22 cellular contexts compared by ENCODE assay signal in genomic region chr11:106457727-106458126, GRCh38.
A peak's percentile ranks its signal among the peaks of the same experiment; 100 is the strongest.
DNase-seq lines count a peak whose midpoint lies in the region; ATAC-seq, FAIRE-seq and TF ChIP-seq lines count a peak whose summit lies in the region.
"Had no signal": no experiment of that assay in that cellular context is flagged by ENCODE, and none has a peak within 500 bp of the region (broad histone marks: within the 10 kb centered on the region; RNA-seq: fewer than 3 reads in every experiment).

No MANE protein-coding gene starts in this region.

- no peak overlapping the region for H3K4me2 ChIP-seq in hepatocyte

- no peak overlapping the region for H3K4me3 Mint-ChIP-seq in activated T-helper 17 cell treated with anti-CD3 and anti-CD28 coated beads, Interleukin-2, amount 50 U/mL, for 72 hours
- H3K4me3 Mint-ChIP-seq: activated CD4-positive, alpha-beta memory T cell treated with anti-CD3 and anti-CD28 coated beads for 36 hours; activated T-cell treated with anti-CD3 and anti-CD28 coated beads, Interleukin-2, amount 50 U/mL, for 24 hours; neural crest cell had no signal

- FAIRE-seq in bronchial epithelial cell (lab: Jason Lieb, UNC): no peak
- FAIRE-seq: endometrium, K562 had no signal

- H3K27me3 ChIP-seq in bronchial epithelial cell (ENCODE audit: control insufficient read depth, insufficient read depth, low read length) (no peaks in the 10 kb centered on the region), hepatocyte (no peaks in the 10 kb centered on the region), Peyer's patch (no peaks in the 10 kb centered on the region)
- H3K27me3 ChIP-seq: suprapubic skin had no signal

- H3K4me1 Mint-ChIP-seq in activated T-helper 17 cell treated with anti-CD3 and anti-CD28 coated beads, Interleukin-2, amount 50 U/mL, for 72 hours: no peaks in the 10 kb centered on the region

- H3K4me1 ChIP-seq in hepatocyte (ENCODE audit: insufficient read depth) (peaks cover 19% of the 10 kb centered on the region), Peyer's patch (peaks cover 0 to 11% (median 0%) of the 10 kb centered on the region in 4 donors)
- H3K4me1 ChIP-seq: suprapubic skin had no signal

- H3K27ac ChIP-seq in hepatocyte (peak overlapping the region; percentile 69), Peyer's patch (no peak overlapping the region)
- H3K27ac ChIP-seq: suprapubic skin, WERI-Rb-1 had no signal

- no peak overlapping the region for H2AFZ ChIP-seq in hepatocyte

- ATAC-seq in HG03571 (IDR thresholded peaks at IDR 0.05; ENCODE audit: unreplicated experiment) (no peak), GM19452 (IDR thresholded peaks at IDR 0.05; ENCODE audit: unreplicated experiment) (no peak)
- no peak for ATAC-seq in activated T-helper 17 cell treated with anti-CD3 and anti-CD28 coated beads, Interleukin-2, amount 50 U/mL, for 72 hours (replicated peaks)
- ATAC-seq: activated naive CD4-positive, alpha-beta T cell treated with anti-CD3 and anti-CD28 coated beads, Interleukin-2, amount 50 U/mL, for 72 hours; K562 had no signal

- no peak overlapping the region for H3K4me3 ChIP-seq in AG10803 (ENCODE audit: low read length)
- no peak overlapping the region for H3K4me3 ChIP-seq in bronchial epithelial cell (ENCODE audit: low read depth, low read length)
- no peak overlapping the region for H3K4me3 ChIP-seq in hepatocyte
- no peak overlapping the region for H3K4me3 ChIP-seq in Peyer's patch
- H3K4me3 ChIP-seq: K562, suprapubic skin had no signal

- H3K79me2 ChIP-seq in hepatocyte: no peaks in the 10 kb centered on the region

- H3K36me3 Mint-ChIP-seq in activated T-helper 17 cell treated with anti-CD3 and anti-CD28 coated beads, Interleukin-2, amount 50 U/mL, for 72 hours (ENCODE audit: low read depth): no peaks in the 10 kb centered on the region
- H3K36me3 Mint-ChIP-seq: activated CD4-positive, alpha-beta memory T cell treated with anti-CD3 and anti-CD28 coated beads for 36 hours; activated naive CD4-positive, alpha-beta T cell treated with anti-CD3 and anti-CD28 coated beads, Interleukin-2, amount 50 U/mL, for 72 hours had no signal

- H4K20me1 ChIP-seq in hepatocyte (ENCODE audit: insufficient read depth, poor library complexity, severe bottlenecking): no peaks in the 10 kb centered on the region

- H3K9me2 ChIP-seq in hepatocyte (replicated peaks; ENCODE audit: insufficient read depth): no peaks in the 10 kb centered on the region

- no peak for TF ChIP-seq POLR2A in Peyer's patch (IDR thresholded peaks at IDR 0.05)

- H3K9me3 ChIP-seq in hepatocyte (ENCODE audit: low read depth) (peaks cover 6% of the 10 kb centered on the region), Peyer's patch (no peaks in the 10 kb centered on the region)

- H3K27me3 Mint-ChIP-seq in activated T-helper 17 cell treated with anti-CD3 and anti-CD28 coated beads, Interleukin-2, amount 50 U/mL, for 72 hours: no peaks in the 10 kb centered on the region
- H3K27me3 Mint-ChIP-seq: activated CD4-positive, alpha-beta memory T cell treated with anti-CD3 and anti-CD28 coated beads for 36 hours; activated T-cell treated with anti-CD3 and anti-CD28 coated beads, Interleukin-2, amount 50 U/mL, for 24 hours had no signal

- no peaks in the 10 kb centered on the region for H3K9me3 Mint-ChIP-seq in activated T-helper 17 cell treated with anti-CD3 and anti-CD28 coated beads, Interleukin-2, amount 50 U/mL, for 72 hours

- TF ChIP-seq CTCF in AG10803 (conservative IDR thresholded peaks at IDR 0.05; ENCODE audit: low read length) (no peak), bronchial epithelial cell (IDR thresholded peaks at IDR 0.05; ENCODE audit: insufficient read depth, low read length, severe bottlenecking) (no peak), hepatocyte (IDR thresholded peaks at IDR 0.05; ENCODE audit: poor library complexity) (no peak), Peyer's patch (IDR thresholded peaks at IDR 0.05) (no peak)

- DNase-seq in AG10803 (ENCODE audit: low read depth): peak; percentile 61
- DNase-seq in LHCN-M2 (ENCODE audit: low read depth): peak; percentile 66
- peak; percentile 92 for DNase-seq in bronchial epithelial cell (ENCODE audit: low read depth)
- DNase-seq in hepatocyte (ENCODE audit: low spot score): no peak
- no peak for DNase-seq in Peyer's patch
- DNase-seq: activated CD4-positive, alpha-beta memory T cell treated with anti-CD3 and anti-CD28 coated beads for 36 hours; activated T-cell treated with anti-CD3 and anti-CD28 coated beads, Interleukin-2, amount 50 U/mL, for 24 hours; caudate nucleus; head of caudate nucleus; midbrain; NCI-H1092; retina; stimulated activated CD4-positive, alpha-beta T cell treated with anti-CD3 and anti-CD28 coated beads, Interleukin-2, amount 100 ng/mL, for 24 hours; WERI-Rb-1 had no signal

- WGBS in hepatocyte (ENCODE audit: low lambda C conversion rate, missing lambda C conversion rate): 39% methylated on average over 1 of the region's 1 CpG

- no peak overlapping the region for H3K27ac Mint-ChIP-seq in activated T-helper 17 cell treated with anti-CD3 and anti-CD28 coated beads, Interleukin-2, amount 50 U/mL, for 72 hours
- H3K27ac Mint-ChIP-seq: activated CD4-positive, alpha-beta memory T cell treated with anti-CD3 and anti-CD28 coated beads for 36 hours; activated naive CD4-positive, alpha-beta T cell treated with anti-CD3 and anti-CD28 coated beads, Interleukin-2, amount 50 U/mL, for 72 hours; activated T-cell treated with anti-CD3 and anti-CD28 coated beads, Interleukin-2, amount 50 U/mL, for 24 hours had no signal

- no peaks in the 10 kb centered on the region for H3K36me3 ChIP-seq in bronchial epithelial cell (ENCODE audit: control insufficient read depth, insufficient read depth, low read length)
- no peaks in the 10 kb centered on the region for H3K36me3 ChIP-seq in hepatocyte (replicated peaks; ENCODE audit: insufficient read depth, low read depth)
- H3K36me3 ChIP-seq in Peyer's patch: no peaks in the 10 kb centered on the region
- H3K36me3 ChIP-seq: suprapubic skin, WERI-Rb-1 had no signal

Comparison
In these comparisons a context has a peak if more than half of its experiments do, and no peak if none do; other contexts are left out.
1. DNase-seq: peak in AG10803 (single experiment), LHCN-M2 (single experiment) and bronchial epithelial cell (single experiment); none in hepatocyte (single experiment) and Peyer's patch (0 of 3).